Comparison of ENCODE assay signal across 25 cellular contexts in the genomic region with DNA sequence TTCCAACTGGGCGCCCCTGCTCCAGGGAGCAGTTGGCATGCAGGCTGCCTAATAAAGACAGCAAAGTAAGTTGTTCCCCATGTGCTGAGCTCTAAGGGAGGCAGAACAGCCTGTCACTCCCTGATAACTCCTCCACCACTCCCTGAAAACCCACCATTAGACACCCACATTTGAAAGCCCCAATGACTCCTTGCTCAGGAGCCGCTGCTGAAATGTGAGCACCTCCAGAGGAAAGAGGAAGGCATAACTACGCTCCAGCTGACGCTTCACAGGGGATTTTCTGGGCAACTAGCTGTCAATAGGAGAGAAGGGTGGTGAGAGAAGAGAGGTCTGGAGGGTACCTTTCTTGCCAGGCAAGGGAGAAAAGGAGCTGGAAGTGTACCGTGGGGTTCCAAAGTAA.
"Had no signal": no experiment of that assay in that cellular context is flagged by ENCODE, and none has a peak within 500 bp of the region (broad histone marks: within the 10 kb centered on the region; RNA-seq: fewer than 3 reads in every experiment).

No MANE protein-coding gene starts in this region.

- H3K4me1 Mint-ChIP-seq: activated B cell treated with CpG ODN at 0.5 μM for 24 hours; central memory CD8-positive, alpha-beta T cell; stimulated activated naive B cell treated with anti-CD40 and anti-IgM and Interleukin-4, amounts not matched to agents 10 μg/mL and 1 μg/mL and 100 μg/mL, for 72 hours; T-helper 17 cell had no signal

- ATAC-seq: activated CD8-positive, alpha-beta T cell treated with anti-CD3 and anti-CD28 coated beads, Interleukin-2, amount 10 ng/mL, durations not matched to agents 7 days and 5 days; activated naive CD4-positive, alpha-beta T cell treated with anti-CD3 and anti-CD28 coated beads, Interleukin-2, amount 50 U/mL, for 72 hours; activated T-cell treated with anti-CD3 and anti-CD28 coated beads, Interleukin-2, amount 50 U/mL, for 72 hours; gastroesophageal sphincter; left lung; lower lobe of right lung; pancreas; psoas muscle; stimulated activated naive B cell treated with anti-CD40 and anti-IgM and Interleukin-4, amounts not matched to agents 10 μg/mL and 1 μg/mL and 100 μg/mL, for 72 hours; T-helper 17 cell; upper lobe of right lung had no signal

- H3K4me3 Mint-ChIP-seq: activated B cell treated with CpG ODN at 0.5 μM for 24 hours; activated CD8-positive, alpha-beta T cell treated with anti-CD3 and anti-CD28 coated beads, Interleukin-2, amount 10 ng/mL, durations not matched to agents 7 days and 5 days; activated T-cell treated with anti-CD3 and anti-CD28 coated beads, Interleukin-2, amount 50 U/mL, for 72 hours; central memory CD8-positive, alpha-beta T cell; stimulated activated naive B cell treated with anti-CD40 and anti-IgM and Interleukin-4, amounts not matched to agents 10 μg/mL and 1 μg/mL and 100 μg/mL, for 72 hours; T-helper 17 cell had no signal

- H3K27ac ChIP-seq: gastroesophageal sphincter, left lung, lower lobe of right lung, pancreas, psoas muscle, stomach, tibial artery, upper lobe of right lung had no signal

- H3K27me3 Mint-ChIP-seq: central memory CD8-positive, alpha-beta T cell had no signal

- H3K9me3 Mint-ChIP-seq: activated B cell treated with CpG ODN at 0.5 μM for 24 hours; activated naive CD4-positive, alpha-beta T cell treated with anti-CD3 and anti-CD28 coated beads, Interleukin-2, amount 50 U/mL, for 72 hours; activated T-cell treated with anti-CD3 and anti-CD28 coated beads, Interleukin-2, amount 50 U/mL, for 72 hours; central memory CD8-positive, alpha-beta T cell; stimulated activated naive B cell treated with anti-CD40 and anti-IgM and Interleukin-4, amounts not matched to agents 10 μg/mL and 1 μg/mL and 100 μg/mL, for 72 hours had no signal

- H3K36me3 ChIP-seq: gastroesophageal sphincter, left lung, lower lobe of right lung, pancreas, stomach, tibial artery, upper lobe of right lung had no signal

- H3K9me3 ChIP-seq: gastroesophageal sphincter, left lung, lower lobe of right lung, pancreas, psoas muscle, stomach, tibial artery, upper lobe of right lung had no signal

- H3K27me3 ChIP-seq: gastroesophageal sphincter, left lung, pancreas, stomach, tibial artery, upper lobe of right lung had no signal

- H3K4me1 ChIP-seq: gastroesophageal sphincter, left lung, lower lobe of right lung, pancreas, psoas muscle, stomach, tibial artery, upper lobe of right lung had no signal

- H3K27ac Mint-ChIP-seq: activated B cell treated with CpG ODN at 0.5 μM for 24 hours; activated CD8-positive, alpha-beta T cell treated with anti-CD3 and anti-CD28 coated beads, Interleukin-2, amount 10 ng/mL, durations not matched to agents 7 days and 5 days; activated naive CD4-positive, alpha-beta T cell treated with anti-CD3 and anti-CD28 coated beads, Interleukin-2, amount 50 U/mL, for 72 hours; activated T-cell treated with anti-CD3 and anti-CD28 coated beads, Interleukin-2, amount 50 U/mL, for 72 hours; stimulated activated naive B cell treated with anti-CD40 and anti-IgM and Interleukin-4, amounts not matched to agents 10 μg/mL and 1 μg/mL and 100 μg/mL, for 72 hours; T-helper 17 cell had no signal

- DNase-seq: activated B cell treated with CpG ODN at 0.5 μM for 24 hours; activated CD8-positive, alpha-beta T cell treated with anti-CD3 and anti-CD28 coated beads, Interleukin-2, amount 10 ng/mL, durations not matched to agents 7 days and 5 days; activated naive CD4-positive, alpha-beta T cell; activated T-cell treated with anti-CD3 and anti-CD28 coated beads for 4 hours; activated T-cell treated with anti-CD3 and anti-CD28 coated beads, Interleukin-2, amount 50 U/mL, for 72 hours; dermis blood vessel endothelial cell; effector CD8-positive, alpha-beta T cell; hippocampal formation; kidney glomerular epithelial cell; left lung; lower lobe of right lung; nucleus accumbens; pancreas; psoas muscle; stimulated activated CD4-positive, alpha-beta T cell treated with anti-CD3 and anti-CD28 coated beads, Interleukin-2, amount 100 ng/mL, for 24 hours; stimulated activated naive B cell treated with anti-CD40 and anti-IgM and Interleukin-4, amounts not matched to agents 10 μg/mL and 1 μg/mL and 100 μg/mL, for 72 hours; stomach; T-helper 17 cell; T1000; tibial artery; upper lobe of right lung had no signal

- H3K4me3 ChIP-seq: gastroesophageal sphincter, left lung, lower lobe of right lung, pancreas, psoas muscle, smooth muscle cell, stomach, tibial artery, upper lobe of right lung had no signal

- H3K36me3 Mint-ChIP-seq: activated naive CD4-positive, alpha-beta T cell treated with anti-CD3 and anti-CD28 coated beads, Interleukin-2, amount 50 U/mL, for 72 hours; stimulated activated naive B cell treated with anti-CD40 and anti-IgM and Interleukin-4, amounts not matched to agents 10 μg/mL and 1 μg/mL and 100 μg/mL, for 72 hours had no signal
